ENCODE assay signal across 13 cellular contexts in genomic region chr14:102157346-102157745, GRCh38.
"Had no signal": no experiment of that assay in that cellular context is flagged by ENCODE, and none has a peak within 500 bp of the region (broad histone marks: within the 10 kb centered on the region; RNA-seq: fewer than 3 reads in every experiment).

No MANE protein-coding gene starts in this region.

- H3K27ac Mint-ChIP-seq: activated T-helper 1 cell treated with anti-CD3 and anti-CD28 coated beads, Interleukin-12 subunit alpha, Interleukin-12 subunit beta, Interleukin-2, Interleukin-4 antibody, amounts not matched to agents 30 ng/mL and 10 ng/mL and 1 ng/mL, durations not matched to agents 14 hours and 24 hours and 36 hours; stimulated activated memory B cell treated with anti-CD40 and anti-IgM and Interleukin-4, amounts not matched to agents 10 μg/mL and 1 μg/mL and 100 μg/mL, for 72 hours; T-helper 2 cell treated with Interferon-gamma antibody and Interleukin-4, amounts not matched to agents 5 μg/mL and 100 μg/mL, for 36 hours had no signal

- H3K27ac ChIP-seq: right atrium auricular region, SJSA1, suprapubic skin had no signal

- H3K27me3 ChIP-seq: right atrium auricular region, SJSA1, suprapubic skin had no signal

- H3K27me3 Mint-ChIP-seq: stimulated activated memory B cell treated with anti-CD40 and anti-IgM and Interleukin-4, amounts not matched to agents 10 μg/mL and 1 μg/mL and 100 μg/mL, for 72 hours had no signal

- DNase-seq: activated CD4-positive, alpha-beta T cell treated with anti-CD3 and anti-CD28 coated beads, Interleukin-2, amount 50 U/mL, for 48 hours; activated CD4-positive, CD25-positive, alpha-beta regulatory T cell treated with anti-CD3 and anti-CD28 coated beads, Interleukin-2, amount 50 U/mL, for 72 hours; activated CD8-positive, alpha-beta memory T cell treated with anti-CD3 and anti-CD28 coated beads, Interleukin-2, amount 50 U/mL, for 4 hours; activated naive CD4-positive, alpha-beta T cell treated with Interleukin-2 at 50 U/mL for 16 hours; central memory CD4-positive, alpha-beta T cell; SW 1271 had no signal

- H3K9me3 ChIP-seq: right atrium auricular region, SJSA1, suprapubic skin had no signal

- H3K9me3 Mint-ChIP-seq: activated T-helper 1 cell treated with anti-CD3 and anti-CD28 coated beads, Interleukin-12 subunit alpha, Interleukin-12 subunit beta, Interleukin-2, Interleukin-4 antibody, amounts not matched to agents 30 ng/mL and 10 ng/mL and 1 ng/mL, durations not matched to agents 14 hours and 24 hours and 36 hours; stimulated activated memory B cell treated with anti-CD40 and anti-IgM and Interleukin-4, amounts not matched to agents 10 μg/mL and 1 μg/mL and 100 μg/mL, for 72 hours; T-helper 2 cell treated with Interferon-gamma antibody and Interleukin-4, amounts not matched to agents 5 μg/mL and 100 μg/mL, for 36 hours had no signal

- H3K4me1 ChIP-seq: SJSA1 had no signal

- H3K4me3 Mint-ChIP-seq: activated T-helper 1 cell treated with anti-CD3 and anti-CD28 coated beads, Interleukin-12 subunit alpha, Interleukin-12 subunit beta, Interleukin-2, Interleukin-4 antibody, amounts not matched to agents 30 ng/mL and 10 ng/mL and 1 ng/mL, durations not matched to agents 14 hours and 24 hours and 36 hours; stimulated activated memory B cell treated with anti-CD40 and anti-IgM and Interleukin-4, amounts not matched to agents 10 μg/mL and 1 μg/mL and 100 μg/mL, for 72 hours; T-helper 2 cell treated with Interferon-gamma antibody and Interleukin-4, amounts not matched to agents 5 μg/mL and 100 μg/mL, for 36 hours had no signal

- H3K4me3 ChIP-seq: right atrium auricular region, SJSA1, smooth muscle cell, suprapubic skin had no signal

- ATAC-seq: stimulated activated memory B cell treated with anti-CD40 and anti-IgM and Interleukin-4, amounts not matched to agents 10 μg/mL and 1 μg/mL and 100 μg/mL, for 72 hours had no signal
